Comparison of ENCODE assay signal across 15 cellular contexts in the genomic region with DNA sequence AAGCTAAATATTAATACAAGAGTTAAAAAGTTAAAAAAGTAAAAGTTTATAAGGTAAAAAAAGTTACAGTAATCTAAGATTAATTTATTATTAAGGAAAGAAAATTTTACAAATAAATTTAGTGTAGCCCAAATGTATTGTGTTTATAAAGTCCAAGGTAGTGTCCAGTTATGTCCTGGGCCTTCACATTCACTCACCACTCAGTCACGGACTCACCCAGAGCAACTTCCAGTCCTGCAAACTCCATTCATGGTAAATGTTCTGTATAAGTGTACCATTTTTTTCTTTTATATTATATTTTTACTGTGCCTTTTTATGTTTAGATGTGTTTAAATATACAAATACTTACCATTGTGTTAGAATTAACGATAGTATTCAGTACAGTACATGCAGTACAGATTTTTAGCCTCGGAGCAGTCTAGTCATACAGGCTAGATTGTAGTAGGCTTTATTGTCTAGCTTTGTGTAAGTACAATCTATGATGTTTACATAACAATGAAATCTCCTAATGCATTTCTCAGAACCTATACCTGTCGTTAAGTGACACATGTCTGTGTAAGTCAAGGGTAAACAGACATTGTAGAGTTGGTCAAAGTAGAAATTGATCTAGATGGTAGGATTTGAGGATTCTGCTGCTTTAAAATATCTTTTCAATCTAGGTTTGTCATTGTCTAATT.
DNase-seq lines count a peak whose midpoint lies in the region; ATAC-seq and TF ChIP-seq lines count a peak whose summit lies in the region.
"Had no signal": no experiment of that assay in that cellular context is flagged by ENCODE, and none has a peak within 500 bp of the region (broad histone marks: within the 10 kb centered on the region; RNA-seq: fewer than 3 reads in every experiment).

No MANE protein-coding gene starts in this region.

- no peak for TF ChIP-seq EP300 in gastroesophageal sphincter (IDR thresholded peaks at IDR 0.05)

- H3K36me3 ChIP-seq in mucosa of descending colon (ENCODE audit: low read depth) (no peaks in the 10 kb centered on the region), gastroesophageal sphincter (no peaks in the 10 kb centered on the region)
- H3K36me3 ChIP-seq: BE2C had no signal

- no peaks in the 10 kb centered on the region for H3K27me3 ChIP-seq in gastroesophageal sphincter
- H3K27me3 ChIP-seq: BE2C had no signal

- DNase-seq in DMS153 treated with DMSO at 0.1 percent for 48 hours (lab: John Stamatoyannopoulos, UW; ENCODE audit: unreplicated experiment) (peak; percentile 59), DMS53 treated with DMSO at 0.1 percent for 48 hours (lab: John Stamatoyannopoulos, UW; ENCODE audit: unreplicated experiment) (peak; percentile 34), NCI-H345 treated with DMSO at 0.1 percent for 48 hours (lab: John Stamatoyannopoulos, UW; ENCODE audit: unreplicated experiment) (peak; percentile 53), mucosa of descending colon (no peak), OCI-M2 (lab: John Stamatoyannopoulos, UW; ENCODE audit: unreplicated experiment) (no peak)
- DNase-seq: BE2C; CD4-positive, alpha-beta memory T cell; DMS79; GOT3; H9 had no signal

- no peaks in the 10 kb centered on the region for H3K9me3 ChIP-seq in mucosa of descending colon
- peaks cover 0 to 5% (median 0%) of the 10 kb centered on the region in 3 donors for H3K9me3 ChIP-seq in gastroesophageal sphincter
- H3K9me3 ChIP-seq: BE2C had no signal

- 83 to 100% methylated on average over 2 to 4 of the region's 4 CpGs for WGBS in gastroesophageal sphincter (ENCODE audit: low coverage in 1 of 2), 2 donors

- H3K4me1 ChIP-seq in mucosa of descending colon (ENCODE audit: low read depth) (no peaks in the 10 kb centered on the region), gastroesophageal sphincter (no peaks in the 10 kb centered on the region)
- H3K4me1 ChIP-seq: A549 had no signal

- TF ChIP-seq CTCF in mucosa of descending colon (IDR thresholded peaks at IDR 0.05) (no peak), gastroesophageal sphincter (IDR thresholded peaks at IDR 0.05) (no peak)

- ATAC-seq in mucosa of descending colon (peak; percentile 93), HG03045 (IDR thresholded peaks at IDR 0.05; ENCODE audit: unreplicated experiment) (no peak), gastroesophageal sphincter (no peak)
- ATAC-seq: A549 had no signal

- intact Hi-C loops in mucosa of descending colon (cut with DNase I, micrococcal nuclease), result no loop called here

- no peak overlapping the region for H3K27ac ChIP-seq in gastroesophageal sphincter
- H3K27ac ChIP-seq: A549, C4-2B, HL-60 had no signal

- no peak for TF ChIP-seq POLR2A in gastroesophageal sphincter (IDR thresholded peaks at IDR 0.05)

- H3K4me3 ChIP-seq in mucosa of descending colon, result no peak overlapping the region
- H3K4me3 ChIP-seq in gastroesophageal sphincter, result no peak overlapping the region
- H3K4me3 ChIP-seq: A549 had no signal

Comparison
In these comparisons a context has a peak if more than half of its experiments do, and no peak if none do; other contexts are left out.
1. DNase-seq: peak in DMS153 treated with DMSO at 0.1 percent for 48 hours (single experiment), DMS53 treated with DMSO at 0.1 percent for 48 hours (single experiment) and NCI-H345 treated with DMSO at 0.1 percent for 48 hours (single experiment); none in mucosa of descending colon (0 of 3) and OCI-M2 (single experiment).